ENCODE assay signal across 9 cellular contexts in the genomic region with DNA sequence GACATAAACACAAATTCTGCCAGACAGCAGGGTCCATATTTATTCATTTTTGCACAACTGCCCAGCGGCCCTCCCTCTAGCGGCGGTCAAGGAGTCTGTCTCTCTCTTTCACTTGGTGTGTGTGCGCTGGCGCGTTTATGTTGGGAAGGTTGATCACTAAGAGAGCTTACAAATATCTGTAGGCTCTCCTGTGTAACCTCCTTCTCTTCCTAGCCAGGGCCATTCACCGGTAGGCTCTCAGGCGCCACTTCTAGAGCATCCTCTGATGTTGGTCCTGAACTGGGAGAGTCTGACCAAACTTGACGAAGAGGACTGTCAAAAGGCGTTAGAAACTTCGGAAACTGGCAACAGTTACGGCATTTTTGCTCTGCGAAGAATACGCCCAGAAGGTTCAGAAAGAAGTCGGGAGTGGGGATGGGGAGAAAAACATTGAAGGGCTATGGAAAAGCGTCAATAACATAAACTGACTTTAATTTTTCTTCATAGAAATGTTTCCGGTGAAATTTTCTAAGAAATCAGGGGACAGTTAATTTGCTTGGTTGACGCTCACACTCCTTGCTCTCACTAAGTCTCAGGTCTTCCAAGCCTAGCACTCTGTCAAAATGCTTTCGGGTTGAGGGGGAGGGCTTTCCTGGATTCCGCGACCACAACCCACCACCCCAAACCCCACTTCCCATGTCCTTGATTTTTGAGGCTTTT.
DNase-seq lines count a peak whose midpoint lies in the region; ATAC-seq and TF ChIP-seq lines count a peak whose summit lies in the region.
"Had no signal": no experiment of that assay in that cellular context is flagged by ENCODE, and none has a peak within 500 bp of the region (broad histone marks: within the 10 kb centered on the region; RNA-seq: fewer than 3 reads in every experiment).

No MANE protein-coding gene starts in this region.

- TF ChIP-seq CTCF in GM12874 (IDR thresholded peaks at IDR 0.05; ENCODE audit: insufficient read depth, low read depth, low read length) (peak; percentile 47; the same call in 1 of the 2 replicates), epithelial cell of esophagus (IDR thresholded peaks at IDR 0.05; ENCODE audit: insufficient read depth, low read depth, low read length, missing control alignments) (peak; percentile 65), nephron progenitor cell (IDR thresholded peaks at IDR 0.05) (peak; percentile 78), OCI-LY7 (conservative IDR thresholded peaks at IDR 0.05; ENCODE audit: low read length) (no peak)

- H3K4me1 Mint-ChIP-seq in nephron progenitor cell: peaks cover 11% of the 10 kb centered on the region

- H3K4me3 ChIP-seq in epithelial cell of esophagus (ENCODE audit: low read length): no peak overlapping the region
- H3K4me3 ChIP-seq in OCI-LY7 (ENCODE audit: low read depth, low read length, poor library complexity, severe bottlenecking): no peak overlapping the region

- no peaks in the 10 kb centered on the region for H3K36me3 ChIP-seq in OCI-LY7 (ENCODE audit: insufficient read depth, low read length)

- no peak overlapping the region for H3K4me2 ChIP-seq in OCI-LY7 (ENCODE audit: low read length)

- no peaks in the 10 kb centered on the region for H4K20me1 ChIP-seq in OCI-LY7 (ENCODE audit: insufficient read depth, low read length)

- no peaks in the 10 kb centered on the region for H3K9me3 Mint-ChIP-seq in nephron progenitor cell

- CTCF ChIA-PET in OCI-LY7 (lab: Charles Lee; ENCODE audit: unreplicated experiment): no interaction called here

- no peaks in the 10 kb centered on the region for H3K36me3 Mint-ChIP-seq in nephron progenitor cell (ENCODE audit: low read depth)

- no peak overlapping the region for H2AFZ ChIP-seq in OCI-LY7 (ENCODE audit: low read length)

- peaks cover 28% of the 10 kb centered on the region for H3K27me3 Mint-ChIP-seq in nephron progenitor cell (ENCODE audit: low read depth, poor library complexity)

- intact Hi-C loops in OCI-LY7 (cut with micrococcal nuclease; ENCODE audit: unreplicated experiment): no loop called here

- H3K4me3 Mint-ChIP-seq in nephron progenitor cell: peak overlapping the region; percentile 89

- no peaks in the 10 kb centered on the region for H3K4me1 ChIP-seq in OCI-LY7 (ENCODE audit: insufficient read depth, low read length, poor library complexity, severe bottlenecking)

- BruUV-seq in OCI-LY7 (replicated peaks; lab: Mats Ljungman, UMichigan): no TSS peak

- ATAC-seq in GM21619 (IDR thresholded peaks at IDR 0.05; ENCODE audit: unreplicated experiment) (no peak), GM21528 (IDR thresholded peaks at IDR 0.05; ENCODE audit: low FRiP score, unreplicated experiment) (no peak)

- H3K79me2 ChIP-seq in OCI-LY7 (ENCODE audit: insufficient read depth, low read depth, low read length): no peaks in the 10 kb centered on the region

- H3K27ac Mint-ChIP-seq in nephron progenitor cell: no peak overlapping the region

- POLR2A ChIA-PET in OCI-LY7 (lab: Charles Lee): no interaction called here

- no peaks in the 10 kb centered on the region for H3K9me2 ChIP-seq in OCI-LY7 (ENCODE audit: insufficient read depth, low read length)

- DNase-seq in MV-4-11 (lab: John Stamatoyannopoulos, UW) (peak; percentile 3), epithelial cell of esophagus (ENCODE audit: low read depth) (peak; percentile 45), nephron progenitor cell (peak; percentile 65), OCI-LY7 (ENCODE audit: low spot score) (no peak), NCI-H345 treated with DMSO at 0.1 percent for 48 hours (lab: John Stamatoyannopoulos, UW; ENCODE audit: unreplicated experiment) (no peak)

- no peak overlapping the region for H3K27ac ChIP-seq in OCI-LY7 (ENCODE audit: low read depth, low read length, poor library complexity, severe bottlenecking)
- H3K27ac ChIP-seq: epithelial cell of prostate had no signal

- H3K9me3 ChIP-seq in OCI-LY7 (ENCODE audit: low read length): no peaks in the 10 kb centered on the region

Comparison
In these comparisons a context has a peak if more than half of its experiments do, and no peak if none do; other contexts are left out.
1. DNase-seq: peak in MV-4-11 (single experiment), epithelial cell of esophagus (single experiment) and nephron progenitor cell (single experiment); none in OCI-LY7 (single experiment) and NCI-H345 treated with DMSO at 0.1 percent for 48 hours (single experiment).